Comparison of ENCODE assay signal across 8 cellular contexts in the genomic region with DNA sequence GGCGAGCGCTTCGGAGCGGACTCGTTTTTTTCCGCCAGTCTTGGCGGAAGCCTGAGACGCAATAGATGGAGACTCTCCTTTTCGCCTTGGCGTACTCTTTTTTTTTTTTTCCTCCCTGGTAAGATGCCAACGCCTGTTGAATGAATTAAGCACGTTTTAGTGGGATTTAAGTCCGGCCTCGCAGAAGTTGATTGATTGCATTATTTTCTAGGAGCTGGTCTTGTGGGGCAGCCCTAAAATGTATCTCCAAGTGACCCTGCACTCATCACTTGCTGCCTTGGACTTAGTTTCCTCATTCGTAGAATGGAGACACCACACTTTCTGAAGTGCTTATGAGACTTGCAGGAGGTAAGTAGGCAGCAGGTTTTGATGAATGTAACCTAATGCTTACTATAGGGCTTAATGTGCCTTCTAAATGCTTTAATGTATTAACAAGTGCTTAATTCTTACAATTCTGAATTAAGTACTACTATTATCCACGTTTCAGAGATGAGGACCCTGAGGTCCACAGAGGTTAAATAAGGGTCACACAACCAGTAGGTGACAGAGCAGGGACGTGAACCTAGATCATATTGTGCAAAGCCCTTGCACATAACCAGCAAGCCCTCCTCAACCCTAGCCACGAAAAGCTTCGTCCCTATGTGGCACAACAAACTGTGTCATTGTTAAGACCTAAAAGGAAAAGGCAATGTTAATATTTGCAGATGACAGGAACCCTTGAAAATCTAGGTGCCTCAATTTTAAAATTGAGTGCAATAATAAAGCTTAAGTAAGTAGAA. TPM values are rescaled to one million over a fixed set of nuclear protein-coding genes. Genes with fewer than 3 reads are reported as not detected.
A peak's percentile ranks its signal among the peaks of the same experiment; 100 is the strongest.
DNase-seq lines count a peak whose midpoint lies in the region; ATAC-seq and TF ChIP-seq lines count a peak whose summit lies in the region.

No MANE protein-coding gene starts in this region.

- H2AFZ ChIP-seq in Karpas-422 (ENCODE audit: low read length) (peak overlapping the region; percentile 68), mesenchymal stem cell (ENCODE audit: low read depth, low read length) (peak overlapping the region; percentile 74)

- in situ Hi-C loops in GM13977 (cut with MboI; ENCODE audit: low pct_unique_long_range_greater_than_20kb, low sequenced_read_pairs, unreplicated experiment): loop anchor here (25.0 kb wide), 1 partner anchor 1581 kb away; no protein-coding TSS in a partner anchor
- in situ Hi-C loops in KBM-7 (cut with MboI; ENCODE audit: low pct_unique_long_range_greater_than_20kb, low sequenced_read_pairs): loop anchor here (25.0 kb wide), 1 partner anchor 344 kb away; no protein-coding TSS in a partner anchor

- peaks cover 61% of the 10 kb centered on the region for H3K79me2 ChIP-seq in Karpas-422 (ENCODE audit: low read length)

- peaks cover 36% of the 10 kb centered on the region for H4K20me1 ChIP-seq in Karpas-422 (ENCODE audit: insufficient read depth, low read depth, low read length)

- TF ChIP-seq CTCF in GM13977 (IDR thresholded peaks at IDR 0.05; ENCODE audit: extremely low read depth, insufficient read depth, missing control alignments) (no peak), brain (conservative IDR thresholded peaks at IDR 0.05) (no peak)

- no peak overlapping the region for H2BK15ac ChIP-seq in mesenchymal stem cell (ENCODE audit: low read depth, poor library complexity, severe bottlenecking)

- no peak overlapping the region for H3K14ac ChIP-seq in mesenchymal stem cell (ENCODE audit: low read length in 2 of 2)

- H2AK5ac ChIP-seq in mesenchymal stem cell (ENCODE audit: low read length, severe bottlenecking): no peak overlapping the region

- H3K4me1 ChIP-seq in Karpas-422 (ENCODE audit: low read length) (peaks cover 52% of the 10 kb centered on the region), mesenchymal stem cell (ENCODE audit: control insufficient read depth, insufficient read depth, low read depth, low read length) (peaks cover 2% of the 10 kb centered on the region), aorta (ENCODE audit: control insufficient read depth in 1 of 2, insufficient read depth in 2 of 2, low read length in 2 of 2) (peaks cover 0 to 12% of the 10 kb centered on the region in 2 donors)

- H3K9ac ChIP-seq in Karpas-422 (ENCODE audit: low read length): peak overlapping the region; percentile 92
- H3K9ac ChIP-seq in mesenchymal stem cell (ENCODE audit: low read length): peak overlapping the region; percentile 97

- no peak overlapping the region for H2BK120ac ChIP-seq in mesenchymal stem cell (ENCODE audit: low read depth, low read length)

- H3K36me3 ChIP-seq in Karpas-422 (ENCODE audit: insufficient read depth, low read length) (no peaks in the 10 kb centered on the region), mesenchymal stem cell (ENCODE audit: control insufficient read depth in 1 of 2, insufficient read depth in 2 of 2, low read depth in 1 of 2, low read length in 2 of 2) (peaks cover 0 to 4% of the 10 kb centered on the region in 2 experiments), aorta (ENCODE audit: control insufficient read depth in 1 of 2, insufficient read depth in 2 of 2, low read length in 1 of 2) (no peaks in the 10 kb centered on the region)

- intact Hi-C loops in aorta (cut with DNase I): loop anchor here (5.0 to 10.0 kb wide), 4 partner anchors 34 to 466 kb away; no protein-coding TSS in a partner anchor

- H3K4ac ChIP-seq in mesenchymal stem cell (ENCODE audit: low read depth in 1 of 2, low read length in 2 of 2): no peak overlapping the region

- no peak overlapping the region for H4K8ac ChIP-seq in mesenchymal stem cell (ENCODE audit: low read length)

- H3K9me2 ChIP-seq in Karpas-422 (replicated peaks; ENCODE audit: insufficient read depth, low read length): no peaks in the 10 kb centered on the region

- no peak overlapping the region for H3K23ac ChIP-seq in mesenchymal stem cell (ENCODE audit: low read length in 2 of 2)

- ATAC-seq in GM21723 (IDR thresholded peaks at IDR 0.05; ENCODE audit: unreplicated experiment) (peak; percentile 36), aorta (ENCODE audit: low FRiP score) (peak; percentile 6)

- WGBS in mesenchymal stem cell: 15% methylated on average over 16 of the region's 19 CpGs
- WGBS in aorta, 2 donors: 14 to 15% methylated on average over 19 of the region's 19 CpGs

- H3K9me3 ChIP-seq in Karpas-422 (ENCODE audit: low read length): no peaks in the 10 kb centered on the region
- no peaks in the 10 kb centered on the region for H3K9me3 ChIP-seq in mesenchymal stem cell (ENCODE audit: control insufficient read depth, low read length)
- no peaks in the 10 kb centered on the region for H3K9me3 ChIP-seq in aorta (ENCODE audit: control insufficient read depth, low read length)

- H3K4me3 Mint-ChIP-seq in brain: peak overlapping the region; percentile 96 to 100 (median 97)

- H3K4me1 Mint-ChIP-seq in brain: peaks cover 40% of the 10 kb centered on the region

- H4K91ac ChIP-seq in mesenchymal stem cell (ENCODE audit: low read length): no peak overlapping the region

- H3K27me3 Mint-ChIP-seq in brain: peaks cover 10% of the 10 kb centered on the region

- peak overlapping the region; percentile 91 to 96 (median 94) for H3K27ac Mint-ChIP-seq in brain

- no peak overlapping the region for H2BK12ac ChIP-seq in mesenchymal stem cell (ENCODE audit: low read length in 2 of 2)

- H3K9me3 Mint-ChIP-seq in brain: peaks cover 0 to 6% (median 0%) of the 10 kb centered on the region in 5 experiments

- H3K27me3 ChIP-seq in Karpas-422 (ENCODE audit: low read length): no peaks in the 10 kb centered on the region
- no peaks in the 10 kb centered on the region for H3K27me3 ChIP-seq in mesenchymal stem cell (ENCODE audit: control insufficient read depth in 1 of 2, insufficient read depth in 1 of 2, low read length in 2 of 2)
- H3K27me3 ChIP-seq in aorta (ENCODE audit: control insufficient read depth in 1 of 2, insufficient read depth in 2 of 2, low read length in 1 of 2): no peaks in the 10 kb centered on the region

- no peaks in the 10 kb centered on the region for H3K36me3 Mint-ChIP-seq in brain

- H3K27ac ChIP-seq in Karpas-422 (ENCODE audit: low read length) (peak overlapping the region; percentile 81), mesenchymal stem cell (ENCODE audit: low read length, poor library complexity, severe bottlenecking) (no peak overlapping the region), aorta (ENCODE audit: low read depth in 1 of 2, low read length in 2 of 2) (no peak overlapping the region)

- peak overlapping the region; percentile 85 for H3K4me3 ChIP-seq in Karpas-422 (ENCODE audit: low read length)
- peak overlapping the region in 1 of 2 experiments; percentile 89 for H3K4me3 ChIP-seq in mesenchymal stem cell (ENCODE audit: insufficient read depth in 1 of 2, low read depth in 1 of 2, low read length in 2 of 2)
- H3K4me3 ChIP-seq in aorta (ENCODE audit: low read length in 2 of 2): peak overlapping the region; percentile 27 to 52

- peaks cover 2% of the 10 kb centered on the region for H3K79me1 ChIP-seq in mesenchymal stem cell (replicated peaks; ENCODE audit: low read length, poor library complexity, severe bottlenecking)

- DNase-seq in GM13977 (ENCODE audit: low spot score): peak; percentile 9
- no peak for DNase-seq in Karpas-422
- no peak for DNase-seq in mesenchymal stem cell
- DNase-seq in aorta: no peak
- no peak for DNase-seq in KBM-7
- no peak for DNase-seq in GDM1 (lab: John Stamatoyannopoulos, UW)

- H3K18ac ChIP-seq in mesenchymal stem cell (ENCODE audit: low read depth in 1 of 2, low read length in 2 of 2): no peak overlapping the region

- H3K4me2 ChIP-seq in Karpas-422 (ENCODE audit: low read depth, low read length, poor library complexity, severe bottlenecking): peak overlapping the region; percentile 75
- H3K4me2 ChIP-seq in mesenchymal stem cell (ENCODE audit: low read length, poor library complexity, severe bottlenecking): peak overlapping the region; percentile 66

- H2BK5ac ChIP-seq in mesenchymal stem cell (ENCODE audit: low read depth, low read length, poor library complexity, severe bottlenecking): no peak overlapping the region

RNA-seq across cellular contexts. Expression of a gene that starts 0.5 kb away (rescaled TPM):
- 106 and 147 TPM in 2 replicates for total RNA-seq in Karpas-422 (2014; rRNA removed; shearing (Covaris generic); ENCODE audit: low replicate concordance)
- 10.1 TPM for polyA plus RNA-seq in brain (ENCODE audit: insufficient read depth, low read depth, low replicate concordance)
- polyA plus RNA-seq in mesenchymal stem cell (2013, experiment 1 of 2): 69.3 TPM
- 65.2 TPM for polyA plus RNA-seq in mesenchymal stem cell (2013, experiment 2 of 2)
- total RNA-seq in aorta: 100 to 1,000 TPM; 108 to 142 TPM
- 100 to 1,000 TPM in 1 of 2 donors, 10 to 100 TPM in 1; 23.2 to 178 TPM for polyA plus RNA-seq in aorta

RNA-seq across cellular contexts. Expression of a gene that starts 33.0 kb away (rescaled TPM):
- 0.07 TPM in 1 of 2 replicates, not detected in the other for total RNA-seq in Karpas-422 (2014; rRNA removed; shearing (Covaris generic); ENCODE audit: low replicate concordance)
- polyA plus RNA-seq in brain (ENCODE audit: insufficient read depth, low read depth, low replicate concordance): 7.3 TPM
- polyA plus RNA-seq in mesenchymal stem cell (2013, experiment 1 of 2): 12.2 TPM
- 12.9 TPM for polyA plus RNA-seq in mesenchymal stem cell (2013, experiment 2 of 2)
- total RNA-seq in aorta: 10 to 100 TPM; 24.8 to 35.0 TPM
- 10 to 100 TPM in 1 of 2 donors, 1 to 10 TPM in 1; 7.3 to 15.7 TPM for polyA plus RNA-seq in aorta

Comparison
In these comparisons a context has a peak if more than half of its experiments do, and no peak if none do; other contexts are left out.
1. RNA of a gene that starts 33.0 kb away (total RNA-seq): 24.8 to 35.0 TPM in aorta; 0.07 TPM in Karpas-422; every median in the first group is over 10 times any median in the second.